Comparison of ENCODE assay signal across 3 cellular contexts in the genomic region with DNA sequence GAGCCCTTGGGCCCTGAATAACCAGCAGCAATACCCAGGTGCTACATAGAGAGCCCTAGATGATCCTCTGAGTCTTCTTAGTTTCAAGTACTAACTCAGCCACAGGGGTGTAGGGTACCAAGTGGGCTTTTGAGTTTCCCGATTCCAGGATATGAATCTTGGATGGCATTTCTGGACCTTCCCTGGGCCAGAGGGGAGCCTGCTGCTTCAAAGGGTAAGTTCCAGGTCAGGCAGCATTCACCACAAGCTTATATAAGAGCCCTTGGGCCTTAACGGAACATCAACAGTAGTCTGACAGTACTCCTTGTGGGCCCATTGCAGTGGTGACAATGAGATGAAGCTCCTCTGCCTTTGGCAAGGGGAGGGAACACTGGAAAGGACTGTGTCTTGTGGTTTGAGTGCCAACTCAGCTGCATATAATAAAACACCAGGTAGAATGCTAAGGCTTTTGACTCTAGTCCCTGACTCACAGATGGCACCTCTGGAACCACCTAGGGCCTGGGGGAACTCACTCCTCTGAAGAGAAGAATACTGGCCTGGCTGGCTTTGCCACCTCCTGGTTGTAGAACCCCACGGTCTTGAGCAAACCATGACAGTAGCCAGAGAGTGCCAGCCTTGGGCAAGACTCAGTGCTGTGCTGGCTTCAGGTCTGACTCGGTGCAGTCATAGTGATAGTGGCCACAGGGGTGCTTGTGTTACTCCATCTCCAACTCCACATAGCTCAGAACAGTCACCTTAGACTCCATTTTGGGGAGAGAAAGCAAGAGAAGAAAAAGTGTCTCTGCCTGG.
"Had no signal": no experiment of that assay in that cellular context is flagged by ENCODE, and none has a peak within 500 bp of the region (broad histone marks: within the 10 kb centered on the region; RNA-seq: fewer than 3 reads in every experiment).

No MANE protein-coding gene starts in this region.

- H3K4me3 ChIP-seq: GM12878 had no signal

- ATAC-seq: GM12878 had no signal

- DNase-seq: GDM1, GF-D8 had no signal
